ENCODE assay signal across 8 cellular contexts in genomic region chr12:89162704-89163261, GRCh38.
DNase-seq lines count a peak whose midpoint lies in the region; ATAC-seq and TF ChIP-seq lines count a peak whose summit lies in the region.

No MANE protein-coding gene starts in this region.

- TF ChIP-seq CTCF in foreskin fibroblast (IDR thresholded peaks at IDR 0.05; ENCODE audit: low read depth, low read length) (no peak), gastrocnemius medialis (IDR thresholded peaks at IDR 0.05 in 4 of 5, conservative IDR thresholded peaks at IDR 0.05 in 1 of 5) (no peak), BE2C (IDR thresholded peaks at IDR 0.05; ENCODE audit: low read depth, low read length) (no peak)

- DNase-seq in Daoy (ENCODE audit: low read depth) (peak; percentile 95), LoVo (ENCODE audit: low spot score) (peak; percentile 55), foreskin fibroblast (peak; percentile 98 to 99), gastrocnemius medialis (peak; percentile 55 to 70), BE2C (no peak)
- DNase-seq in activated CD8-positive, alpha-beta memory T cell treated with anti-CD3 and anti-CD28 coated beads for 48 hours (ENCODE audit: low read depth in 2 of 3, low spot score in 2 of 3), result peak in 2 of 3 experiments; percentile 18 to 19

- H3K27me3 ChIP-seq in gastrocnemius medialis (no peaks in the 10 kb centered on the region), BE2C (no peaks in the 10 kb centered on the region)

- H3K4me1 ChIP-seq in gastrocnemius medialis (peaks cover 0 to 13% of the 10 kb centered on the region in 2 donors), BE2C (no peaks in the 10 kb centered on the region)

- H3K4me3 ChIP-seq in foreskin fibroblast (ENCODE audit: low read depth in 1 of 2, low read length in 2 of 2), result no peak overlapping the region
- H3K4me3 ChIP-seq in gastrocnemius medialis, result no peak overlapping the region
- no peak overlapping the region for H3K4me3 ChIP-seq in BE2C (ENCODE audit: low read depth, low read length)

- ATAC-seq in gastrocnemius medialis (peak; percentile 88 to 93), GM21423 (IDR thresholded peaks at IDR 0.05; ENCODE audit: unreplicated experiment) (no peak), HG03354 (IDR thresholded peaks at IDR 0.05; ENCODE audit: poor library complexity, severe bottlenecking, unreplicated experiment) (no peak)

- H3K9me3 ChIP-seq in gastrocnemius medialis (no peaks in the 10 kb centered on the region), BE2C (no peaks in the 10 kb centered on the region)

- in situ Hi-C loops in gastrocnemius medialis (cut with MboI; ENCODE audit: low sequenced_read_pairs in 4 of 4), result no loop called here

- no peak for TF ChIP-seq POLR2A in gastrocnemius medialis (IDR thresholded peaks at IDR 0.05)

- H3K36me3 ChIP-seq in gastrocnemius medialis (no peaks in the 10 kb centered on the region), BE2C (no peaks in the 10 kb centered on the region)

- intact Hi-C loops in gastrocnemius medialis (cut with DNase I; ENCODE audit: low total_unique reads), result loop anchor here (5.0 kb wide), 1 partner anchor 190 kb away; the partner anchor contains the start of gene DUSP6

- peak overlapping the region; percentile 43 to 62 (median 52) for H3K27ac ChIP-seq in gastrocnemius medialis

Comparison
In these comparisons a context has a peak if more than half of its experiments do, and no peak if none do; other contexts are left out.
1. ATAC-seq: peak in gastrocnemius medialis (2 of 2); none in GM21423 (single experiment) and HG03354 (single experiment).